Comparison of ENCODE assay signal across 19 cellular contexts in the genomic region with DNA sequence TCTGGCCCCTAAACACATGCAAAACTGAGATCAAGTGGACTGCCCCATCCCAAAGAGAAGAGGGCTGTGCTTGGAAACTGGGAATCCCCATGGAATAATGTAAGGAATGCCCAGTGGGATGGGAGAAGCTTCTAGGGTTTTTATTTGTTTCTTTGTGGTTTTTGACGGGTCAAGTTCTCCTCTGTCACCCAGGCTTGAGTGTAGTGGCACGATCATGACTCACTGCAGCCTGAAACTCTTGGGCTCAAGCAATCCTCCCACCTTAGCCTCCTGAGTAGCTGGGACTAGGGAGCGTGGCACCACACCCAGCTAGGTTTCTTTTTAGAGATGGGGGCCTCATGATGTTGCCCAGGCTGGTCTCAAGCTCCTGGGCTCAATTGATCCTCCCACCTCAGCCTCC.
DNase-seq lines count a peak whose midpoint lies in the region; ATAC-seq, FAIRE-seq and TF ChIP-seq lines count a peak whose summit lies in the region.
"Had no signal": no experiment of that assay in that cellular context is flagged by ENCODE, and none has a peak within 500 bp of the region (broad histone marks: within the 10 kb centered on the region; RNA-seq: fewer than 3 reads in every experiment).

No MANE protein-coding gene starts in this region.

- POLR2A ChIA-PET in IMR-90 (lab: Charles Lee; ENCODE audit: unreplicated experiment) = no interaction called here

- no peaks in the 10 kb centered on the region for H3K9me1 ChIP-seq in IMR-90 (ENCODE audit: insufficient read depth, low read length)

- no peaks in the 10 kb centered on the region for H3K9me3 ChIP-seq in IMR-90 (ENCODE audit: control insufficient read depth, insufficient read depth, low read length)
- H3K9me3 ChIP-seq in astrocyte (ENCODE audit: insufficient read depth, low read depth, low read length) = no peaks in the 10 kb centered on the region
- no peaks in the 10 kb centered on the region for H3K9me3 ChIP-seq in Karpas-422 (ENCODE audit: low read length)
- H3K9me3 ChIP-seq: Caco-2, HAP-1, SK-N-SH had no signal

- H3K27ac Mint-ChIP-seq in astrocyte (ENCODE audit: unreplicated experiment) = no peak overlapping the region
- no peak overlapping the region for H3K27ac Mint-ChIP-seq in osteocyte (ENCODE audit: unreplicated experiment)

- no TSS peak for BruUV-seq in IMR-90 (replicated peaks; lab: Mats Ljungman, UMichigan)

- no peak overlapping the region for H2AK5ac ChIP-seq in IMR-90 (ENCODE audit: low read depth, low read length)

- no peaks in the 10 kb centered on the region for H3K9me3 Mint-ChIP-seq in astrocyte (ENCODE audit: unreplicated experiment)
- no peaks in the 10 kb centered on the region for H3K9me3 Mint-ChIP-seq in osteocyte (ENCODE audit: unreplicated experiment)

- no peak overlapping the region for H3K14ac ChIP-seq in IMR-90 (replicated peaks; ENCODE audit: low read depth, low read length)

- no peaks in the 10 kb centered on the region for H3K27me3 Mint-ChIP-seq in astrocyte (ENCODE audit: low read depth, unreplicated experiment)
- no peaks in the 10 kb centered on the region for H3K27me3 Mint-ChIP-seq in osteocyte (ENCODE audit: unreplicated experiment)

- ATAC-seq in GM18867 (IDR thresholded peaks at IDR 0.05; ENCODE audit: unreplicated experiment) (peak; percentile 4), IMR-90 (ENCODE audit: low read depth) (no peak), HG02981 (IDR thresholded peaks at IDR 0.05; ENCODE audit: unreplicated experiment) (no peak)
- ATAC-seq: foreskin keratinocyte had no signal

- H3K4me1 Mint-ChIP-seq in astrocyte (ENCODE audit: low read depth, unreplicated experiment) = no peaks in the 10 kb centered on the region
- H3K4me1 Mint-ChIP-seq in osteocyte (ENCODE audit: unreplicated experiment) = peaks cover 4% of the 10 kb centered on the region

- H3K4me1 ChIP-seq in IMR-90 (ENCODE audit: control insufficient read depth, insufficient read depth, low read length) = no peaks in the 10 kb centered on the region
- H3K4me1 ChIP-seq in astrocyte (ENCODE audit: insufficient read depth, low read length) = peaks cover 3% of the 10 kb centered on the region
- H3K4me1 ChIP-seq in Karpas-422 (ENCODE audit: low read length) = no peaks in the 10 kb centered on the region
- H3K4me1 ChIP-seq: Caco-2, foreskin keratinocyte, HAP-1 had no signal

- H3K4me2 ChIP-seq in IMR-90 (ENCODE audit: low read depth, low read length) (no peak overlapping the region), astrocyte (ENCODE audit: low read length) (no peak overlapping the region), Karpas-422 (ENCODE audit: low read depth, low read length, poor library complexity, severe bottlenecking) (no peak overlapping the region)
- H3K4me2 ChIP-seq: SK-N-SH had no signal

- no peak for FAIRE-seq in astrocyte (lab: Jason Lieb, UNC)
- FAIRE-seq: colon, HepG2, TTC549 had no signal

- H3K23ac ChIP-seq in IMR-90 (ENCODE audit: low read depth, low read length) = no peak overlapping the region

- dilution Hi-C loops in IMR-90 (cut with HindIII; ENCODE audit: low sequenced_read_pairs, unreplicated experiment) = no loop called here

- H3K9me2 ChIP-seq in Karpas-422 (replicated peaks; ENCODE audit: insufficient read depth, low read length) = no peaks in the 10 kb centered on the region
- H3K9me2 ChIP-seq: SK-N-SH had no signal

- in situ Hi-C loops in IMR-90 (cut with MboI; ENCODE audit: low sequenced_read_pairs) = no loop called here

- TF ChIP-seq POLR2A in IMR-90 (IDR thresholded peaks at IDR 0.05; ENCODE audit: low read depth, low read length) = no peak

- WGBS in IMR-90 (ENCODE audit: extremely low coverage in 2 of 2, insufficient read length in 1 of 2), 2 experiments = no CpG with 5 or more reads among the region's 3 CpGs

- H4K91ac ChIP-seq in IMR-90 (ENCODE audit: insufficient read depth, low read depth, low read length) = no peak overlapping the region

- H3K9ac ChIP-seq in IMR-90 (ENCODE audit: low read depth, low read length) (no peak overlapping the region), astrocyte (ENCODE audit: low read length) (no peak overlapping the region), Karpas-422 (ENCODE audit: low read length) (no peak overlapping the region)
- H3K9ac ChIP-seq: SK-N-SH had no signal

- H2BK15ac ChIP-seq in IMR-90 (ENCODE audit: low read depth, low read length) = no peak overlapping the region

- H3K79me1 ChIP-seq in IMR-90 (ENCODE audit: low read depth in 1 of 2, low read length in 2 of 2) = no peaks in the 10 kb centered on the region

- intact Hi-C loops in IMR-90 (cut with micrococcal nuclease) = no loop called here

- no peak for TF ChIP-seq CTCF in IMR-90 (conservative IDR thresholded peaks at IDR 0.05; ENCODE audit: low read depth, low read length)
- no peak for TF ChIP-seq CTCF in astrocyte (IDR thresholded peaks at IDR 0.05; ENCODE audit: insufficient read depth, low read depth, low read length)
- no peak for TF ChIP-seq CTCF in osteocyte (IDR thresholded peaks at IDR 0.05)

- no peak overlapping the region for H2BK120ac ChIP-seq in IMR-90 (ENCODE audit: low read depth, low read length)

- TF ChIP-seq RAD21 in IMR-90 (IDR thresholded peaks at IDR 0.05; ENCODE audit: low read length) = no peak

- H4K20me1 ChIP-seq in IMR-90 (ENCODE audit: insufficient read depth, low read length) (no peaks in the 10 kb centered on the region), astrocyte (ENCODE audit: insufficient read depth, low read length) (no peaks in the 10 kb centered on the region), Karpas-422 (ENCODE audit: insufficient read depth, low read depth, low read length) (no peaks in the 10 kb centered on the region)

- H2BK20ac ChIP-seq in IMR-90 (ENCODE audit: low read depth, low read length) = no peak overlapping the region

- H3K27me3 ChIP-seq in IMR-90 (ENCODE audit: control insufficient read depth, insufficient read depth, low read length) = no peaks in the 10 kb centered on the region
- H3K27me3 ChIP-seq in astrocyte (ENCODE audit: insufficient read depth, low read length) = no peaks in the 10 kb centered on the region
- no peaks in the 10 kb centered on the region for H3K27me3 ChIP-seq in Karpas-422 (ENCODE audit: low read length)
- H3K27me3 ChIP-seq: foreskin keratinocyte had no signal

- no peak overlapping the region for H2AK9ac ChIP-seq in IMR-90 (replicated peaks; ENCODE audit: low read depth, low read length, poor library complexity)

- no peak overlapping the region for H3K18ac ChIP-seq in IMR-90 (ENCODE audit: low read depth, low read length)

- no peak overlapping the region for H3K4me3 Mint-ChIP-seq in astrocyte (ENCODE audit: unreplicated experiment)
- no peak overlapping the region for H3K4me3 Mint-ChIP-seq in osteocyte (ENCODE audit: unreplicated experiment)

- no peak overlapping the region for H3K4me3 ChIP-seq in IMR-90 (ENCODE audit: insufficient read depth, low read depth, low read length)
- no peak overlapping the region for H3K4me3 ChIP-seq in astrocyte (ENCODE audit: insufficient read depth, low read depth, low read length)
- no peak overlapping the region for H3K4me3 ChIP-seq in Karpas-422 (ENCODE audit: low read length)
- H3K4me3 ChIP-seq: HAP-1, skin epidermis had no signal

- H3K27ac ChIP-seq in IMR-90 (ENCODE audit: insufficient read depth, low read length) = no peak overlapping the region
- no peak overlapping the region for H3K27ac ChIP-seq in astrocyte (ENCODE audit: low read depth, low read length)
- no peak overlapping the region for H3K27ac ChIP-seq in Karpas-422 (ENCODE audit: low read length)
- H3K27ac ChIP-seq: foreskin keratinocyte, skin epidermis had no signal

- DNase-seq in IMR-90 = peak; percentile 14
- DNase-seq in astrocyte (ENCODE audit: low read depth) = peak; percentile 58
- DNase-seq in osteocyte (ENCODE audit: extremely low spot score, unreplicated experiment) = peak; percentile 48
- no peak for DNase-seq in NCI-H524 treated with DMSO at 0.1 percent for 48 hours (lab: John Stamatoyannopoulos, UW)
- no peak for DNase-seq in Karpas-422
- DNase-seq: activated naive CD4-positive, alpha-beta T cell treated with Interleukin-2 at 50 U/mL for 16 hours; aorta; Caco-2; foreskin keratinocyte; NCI-H1048; NCI-H69; SK-N-SH had no signal

- H3K79me2 ChIP-seq in astrocyte (ENCODE audit: insufficient read depth, low read length) (no peaks in the 10 kb centered on the region), Karpas-422 (ENCODE audit: low read length) (no peaks in the 10 kb centered on the region)

- no peak overlapping the region for H3K4ac ChIP-seq in IMR-90 (ENCODE audit: low read depth, low read length)

- CTCF ChIA-PET in IMR-90 (lab: Yijun Ruan, JAX) = no interaction called here

- H4K5ac ChIP-seq in IMR-90 (ENCODE audit: low read depth, low read length) = no peak overlapping the region

- H2BK5ac ChIP-seq in IMR-90 (ENCODE audit: low read depth, low read length, poor library complexity, severe bottlenecking) = no peak overlapping the region

- no peak overlapping the region for H4K8ac ChIP-seq in IMR-90 (ENCODE audit: low read depth in 2 of 2, low read length in 2 of 2)

- no peak overlapping the region for H3K56ac ChIP-seq in IMR-90 (ENCODE audit: extremely low read depth, insufficient read depth, low read length)

- H2AFZ ChIP-seq in IMR-90 (replicated peaks; ENCODE audit: low read length, poor library complexity) = no peak overlapping the region
- no peak overlapping the region for H2AFZ ChIP-seq in astrocyte (ENCODE audit: low read depth, low read length)
- H2AFZ ChIP-seq in Karpas-422 (ENCODE audit: low read length) = no peak overlapping the region

- H3K36me3 ChIP-seq in IMR-90 (ENCODE audit: control insufficient read depth, insufficient read depth, low read length) = no peaks in the 10 kb centered on the region
- no peaks in the 10 kb centered on the region for H3K36me3 ChIP-seq in astrocyte (ENCODE audit: insufficient read depth, low read length)
- H3K36me3 ChIP-seq in Karpas-422 (ENCODE audit: insufficient read depth, low read length) = no peaks in the 10 kb centered on the region
- H3K36me3 ChIP-seq: HAP-1 had no signal

- H3K36me3 Mint-ChIP-seq in astrocyte (ENCODE audit: low read depth, unreplicated experiment) (no peaks in the 10 kb centered on the region), osteocyte (ENCODE audit: unreplicated experiment) (no peaks in the 10 kb centered on the region)

TF ChIP-seq in IMR-90, 13 proteins besides CTCF, POLR2A, EP300 and RAD21:
- TF ChIP-seq, protein P1, sequence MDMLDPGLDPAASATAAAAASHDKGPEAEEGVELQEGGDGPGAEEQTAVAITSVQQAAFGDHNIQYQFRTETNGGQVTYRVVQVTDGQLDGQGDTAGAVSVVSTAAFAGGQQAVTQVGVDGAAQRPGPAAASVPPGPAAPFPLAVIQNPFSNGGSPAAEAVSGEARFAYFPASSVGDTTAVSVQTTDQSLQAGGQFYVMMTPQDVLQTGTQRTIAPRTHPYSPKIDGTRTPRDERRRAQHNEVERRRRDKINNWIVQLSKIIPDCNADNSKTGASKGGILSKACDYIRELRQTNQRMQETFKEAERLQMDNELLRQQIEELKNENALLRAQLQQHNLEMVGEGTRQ (IDR thresholded peaks at IDR 0.05; ENCODE audit: low read depth, low read length) = no peak
- TF ChIP-seq MAFK (IDR thresholded peaks at IDR 0.05; ENCODE audit: low read depth, low read length) (no peak), NFE2L2 (IDR thresholded peaks at IDR 0.05; ENCODE audit: low read depth, low read length) (no peak)

Comparison
In these comparisons a context has a peak if more than half of its experiments do, and no peak if none do; other contexts are left out.
1. DNase-seq: peak in IMR-90 (single experiment), astrocyte (single experiment) and osteocyte (single experiment); none in NCI-H524 treated with DMSO at 0.1 percent for 48 hours (single experiment) and Karpas-422 (single experiment).